Comparison of ENCODE assay signal across 24 cellular contexts in the genomic region with DNA sequence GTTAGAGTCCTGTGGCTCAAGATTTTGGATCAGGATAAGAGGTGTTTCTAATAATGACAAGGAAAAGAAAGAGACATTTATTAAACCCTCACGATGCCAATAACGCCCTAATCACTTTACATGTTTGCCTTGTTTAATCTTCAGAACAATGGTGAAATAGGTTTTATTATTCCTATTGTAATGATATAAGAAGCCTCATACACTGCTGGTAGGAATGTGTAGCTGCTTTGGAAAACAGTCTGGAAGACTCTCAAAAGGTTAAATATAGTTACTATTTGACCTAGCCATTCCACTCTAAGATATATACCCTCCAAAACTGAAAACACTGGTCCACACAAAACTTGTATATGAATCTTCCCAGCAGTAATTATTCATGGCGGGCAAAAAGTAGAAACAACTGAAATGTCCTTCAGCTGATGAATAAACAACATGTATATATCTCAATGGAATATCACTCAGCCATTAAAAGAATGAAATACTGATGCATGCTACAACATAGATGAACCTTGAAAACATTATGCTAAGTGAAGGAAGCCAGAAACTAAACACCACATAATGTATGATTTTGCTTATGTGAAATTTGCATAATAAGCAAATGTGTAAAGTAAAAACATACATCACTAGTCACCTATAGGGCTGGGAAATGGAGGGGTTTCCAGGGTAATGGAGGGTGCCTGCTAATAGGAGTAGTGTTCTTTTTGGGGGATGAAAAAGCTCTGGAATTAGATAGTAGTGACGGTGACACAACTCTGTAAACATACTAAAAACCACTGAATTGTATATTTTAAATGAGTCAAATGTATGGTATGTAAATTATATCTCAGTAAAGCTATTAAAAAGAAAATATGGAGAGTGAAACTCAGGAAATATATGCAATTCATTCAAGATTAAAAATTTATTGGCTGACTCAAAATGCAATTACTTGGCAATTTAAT.
DNase-seq lines count a peak whose midpoint lies in the region; ATAC-seq, FAIRE-seq and TF ChIP-seq lines count a peak whose summit lies in the region.
"Had no signal": no experiment of that assay in that cellular context is flagged by ENCODE, and none has a peak within 500 bp of the region (broad histone marks: within the 10 kb centered on the region; RNA-seq: fewer than 3 reads in every experiment).

No MANE protein-coding gene starts in this region.

- CTCF ChIA-PET in HepG2 (lab: Yijun Ruan, JAX; ENCODE audit: low intra/inter-chr PET ratio, low total read pairs): no interaction called here
- CTCF ChIA-PET in SK-N-SH (lab: Yijun Ruan, JAX): interaction anchor here (0.8 to 1.0 kb wide), 3 partner anchors 18 to 187 kb away, joined by 3 read pairs; no protein-coding TSS in a partner anchor

- TF ChIP-seq CTCF in HepG2 (CRISPR knock-in tag; IDR thresholded peaks at IDR 0.05): no peak
- no peak for TF ChIP-seq CTCF in right lobe of liver (IDR thresholded peaks at IDR 0.05)
- TF ChIP-seq CTCF in SK-N-SH (IDR thresholded peaks at IDR 0.05): peak; percentile 49
- TF ChIP-seq CTCF in fibroblast of pulmonary artery (IDR thresholded peaks at IDR 0.05; ENCODE audit: low read length, missing control alignments): peak; percentile 17

- H4K20me1 ChIP-seq in HepG2 (ENCODE audit: insufficient read depth, low read length) (no peaks in the 10 kb centered on the region), SK-N-SH (ENCODE audit: insufficient read depth) (no peaks in the 10 kb centered on the region)

- TF ChIP-seq POLR2A in HepG2 (IDR thresholded peaks at IDR 0.05; ENCODE audit: insufficient read depth in 1 of 2, low read depth in 2 of 2, low read length in 2 of 2) (no peak), right lobe of liver (IDR thresholded peaks at IDR 0.05) (no peak), H54 (IDR thresholded peaks at IDR 0.05; ENCODE audit: low read depth, low read length) (no peak)

- no peaks in the 10 kb centered on the region for H3K9me3 ChIP-seq in HepG2 (ENCODE audit: low read length)
- no peaks in the 10 kb centered on the region for H3K9me3 ChIP-seq in right lobe of liver
- H3K9me3 ChIP-seq in SK-N-SH: no peaks in the 10 kb centered on the region
- H3K9me3 ChIP-seq: ascending aorta, SJSA1, upper lobe of left lung had no signal

- H3K9ac ChIP-seq in HepG2 (ENCODE audit: insufficient read depth, low read depth, low read length): no peak overlapping the region
- H3K9ac ChIP-seq in SK-N-SH: peak overlapping the region; percentile 2; the same call in 1 of the 2 replicates

- H3K4me2 ChIP-seq in HepG2 (ENCODE audit: low read depth, low read length) (no peak overlapping the region), SK-N-SH (peak overlapping the region; percentile 61)

- 13% methylated on average over 4 of the region's 4 CpGs for WGBS in HepG2 (ENCODE audit: low lambda C conversion rate)
- WGBS in right lobe of liver (ENCODE audit: insufficient coverage, low coverage, low lambda C conversion rate, missing lambda C conversion rate): 97% methylated on average over 4 of the region's 4 CpGs
- WGBS in SK-N-SH (ENCODE audit: low lambda C conversion rate): 77% methylated on average over 4 of the region's 4 CpGs

- DNase-seq in HepG2 (ENCODE audit: low spot score) (no peak), right lobe of liver (no peak), SK-N-SH (no peak), fibroblast of pulmonary artery (ENCODE audit: low read depth) (no peak), left lobe of liver (ENCODE audit: low spot score) (no peak), H54 (ENCODE audit: insufficient read length, low spot score) (no peak)
- DNase-seq: activated CD4-positive, alpha-beta memory T cell treated with anti-CD3 and anti-CD28 coated beads, Interleukin-2, amount 10 ng/mL, durations not matched to agents 7 days and 5 days; activated naive CD4-positive, alpha-beta T cell treated with Interleukin-2 at 50 U/mL for 16 hours; activated T-cell treated with anti-CD3 and anti-CD28 coated beads, Interleukin-2, amount 50 U/mL, for 1 hour; CD8-positive, alpha-beta memory T cell; DMS79; foreskin melanocyte; Karpas-422; NCI-H2171; NCI-H774; nephron progenitor cell; OCI-M1; small intestine; stimulated activated CD4-positive, alpha-beta T cell treated with anti-CD3 and anti-CD28 coated beads, Interleukin-4, amount 100 ng/mL, for 1 hour; upper lobe of left lung had no signal

- H3K79me2 ChIP-seq in HepG2 (ENCODE audit: insufficient read depth, low read length) (no peaks in the 10 kb centered on the region), SK-N-SH (ENCODE audit: insufficient read depth) (no peaks in the 10 kb centered on the region)

- FAIRE-seq in HepG2 (lab: Jason Lieb, UNC) (no peak), H54 (lab: Jason Lieb, UNC) (no peak)

- no peak overlapping the region for H3K27ac ChIP-seq in HepG2 (ENCODE audit: extremely low read length, insufficient read depth, low read length)
- no peak overlapping the region for H3K27ac ChIP-seq in right lobe of liver
- peak overlapping the region in 1 of 2 experiments; percentile 66; a peak in 2 of 4 replicates for H3K27ac ChIP-seq in SK-N-SH (ENCODE audit: low read depth in 2 of 2, low read length in 1 of 2)
- H3K27ac ChIP-seq: ascending aorta, SJSA1, upper lobe of left lung had no signal

- no peak for ATAC-seq in HepG2
- ATAC-seq in right lobe of liver: no peak
- ATAC-seq in left lobe of liver: no peak
- ATAC-seq in GM18873 (IDR thresholded peaks at IDR 0.05; ENCODE audit: low FRiP score, unreplicated experiment): no peak
- ATAC-seq in HG02970 (IDR thresholded peaks at IDR 0.05; ENCODE audit: low FRiP score, unreplicated experiment): no peak

- no peak for TF ChIP-seq EP300 in HepG2 (IDR thresholded peaks at IDR 0.05; ENCODE audit: low read depth in 2 of 2, low read length in 2 of 2)
- TF ChIP-seq EP300 in HepG2 (CRISPR knock-in tag; IDR thresholded peaks at IDR 0.05; ENCODE audit: borderline replicate concordance): no peak
- TF ChIP-seq EP300 in SK-N-SH (IDR thresholded peaks at IDR 0.05; ENCODE audit: borderline replicate concordance in 1 of 2, low read depth in 1 of 2, low read length in 1 of 2): no peak

- H3K4me3 ChIP-seq in HepG2 (replicated peaks in 1 of 3; ENCODE audit: insufficient read depth in 1 of 3, low read depth in 2 of 3, low read length in 3 of 3): no peak overlapping the region
- H3K4me3 ChIP-seq in right lobe of liver: no peak overlapping the region
- no peak overlapping the region for H3K4me3 ChIP-seq in SK-N-SH (ENCODE audit: low read depth in 2 of 2, low read length in 1 of 2)
- no peak overlapping the region for H3K4me3 ChIP-seq in fibroblast of pulmonary artery (replicated peaks; ENCODE audit: low read depth, low read length)
- H3K4me3 ChIP-seq: ascending aorta, SJSA1, upper lobe of left lung had no signal

- POLR2A ChIA-PET in HepG2 (lab: Yijun Ruan, JAX) (no interaction called here), SK-N-SH (lab: Yijun Ruan, JAX) (no interaction called here)

- no peaks in the 10 kb centered on the region for H3K27me3 ChIP-seq in HepG2 (ENCODE audit: control insufficient read depth in 1 of 2, insufficient read depth in 2 of 2, low read length in 2 of 2)
- no peaks in the 10 kb centered on the region for H3K27me3 ChIP-seq in right lobe of liver
- no peaks in the 10 kb centered on the region for H3K27me3 ChIP-seq in SK-N-SH (ENCODE audit: insufficient read depth)
- H3K27me3 ChIP-seq: ascending aorta, SJSA1, upper lobe of left lung had no signal

- H3F3A ChIP-seq in SK-N-SH (replicated peaks; ENCODE audit: insufficient read depth): peaks cover 16% of the 10 kb centered on the region

- intact Hi-C loops in HepG2 (cut with micrococcal nuclease; ENCODE audit: unreplicated experiment) (no loop called here), right lobe of liver (cut with DNase I) (no loop called here)

- in situ Hi-C loops in HepG2 (cut with HindIII; ENCODE audit: extremely low pct_ligation_motif_present, low pct_unique_long_range_greater_than_20kb): no loop called here

- H3K36me3 ChIP-seq in HepG2 (replicated peaks in 1 of 2; ENCODE audit: control insufficient read depth in 1 of 2, insufficient read depth in 2 of 2, low read length in 2 of 2) (no peaks in the 10 kb centered on the region), right lobe of liver (no peaks in the 10 kb centered on the region), SK-N-SH (replicated peaks in 1 of 2; ENCODE audit: control insufficient read depth in 1 of 2, insufficient read depth in 2 of 2, low read length in 1 of 2) (no peaks in the 10 kb centered on the region)
- H3K36me3 ChIP-seq: ascending aorta, SJSA1, upper lobe of left lung had no signal

- TF ChIP-seq RAD21 in HepG2 (CRISPR knock-in tag; IDR thresholded peaks at IDR 0.05) (no peak), SK-N-SH (IDR thresholded peaks at IDR 0.05; ENCODE audit: low read length) (no peak)

- H3K4me1 ChIP-seq in HepG2 (ENCODE audit: insufficient read depth, low read length) (no peaks in the 10 kb centered on the region), right lobe of liver (no peaks in the 10 kb centered on the region), SK-N-SH (ENCODE audit: control insufficient read depth in 1 of 2, insufficient read depth in 2 of 2, low read depth in 1 of 2, low read length in 1 of 2) (peaks cover 0 to 5% of the 10 kb centered on the region in 2 experiments; a peak in 1 of 4 replicates)
- H3K4me1 ChIP-seq: ascending aorta, upper lobe of left lung had no signal

- no peak overlapping the region for H2AFZ ChIP-seq in HepG2 (ENCODE audit: low read length)
- peak overlapping the region; percentile 77 for H2AFZ ChIP-seq in SK-N-SH (ENCODE audit: low read depth)

- H3K9me2 ChIP-seq in SK-N-SH: no peaks in the 10 kb centered on the region

- no TSS peak for BruUV-seq in HepG2 (replicated peaks; lab: Mats Ljungman, UMichigan)

TF ChIP-seq in SK-N-SH, 30 proteins besides CTCF, POLR2A, EP300 and RAD21 (continues in another document):
- TF ChIP-seq JUND (IDR thresholded peaks at IDR 0.05): 0 out of 2 replicates have a peak, but pooled peaks have one; percentile 7
- no peak for TF ChIP-seq SMC3 (IDR thresholded peaks at IDR 0.05; ENCODE audit: low read depth, low read length)

Comparison
In these comparisons a context has a peak if more than half of its experiments do, and no peak if none do; other contexts are left out.
1. CTCF ChIP-seq: peak in SK-N-SH (single experiment) and fibroblast of pulmonary artery (single experiment); none in HepG2 (single experiment) and right lobe of liver (0 of 4).
2. Of the 25 proteins assayed by ChIP-seq in both HepG2 and SK-N-SH: peak only in HepG2: none; only in SK-N-SH: CTCF and JUND; in both: none; in neither: 23.